31 cellular contexts compared by ENCODE assay signal in the genomic region with DNA sequence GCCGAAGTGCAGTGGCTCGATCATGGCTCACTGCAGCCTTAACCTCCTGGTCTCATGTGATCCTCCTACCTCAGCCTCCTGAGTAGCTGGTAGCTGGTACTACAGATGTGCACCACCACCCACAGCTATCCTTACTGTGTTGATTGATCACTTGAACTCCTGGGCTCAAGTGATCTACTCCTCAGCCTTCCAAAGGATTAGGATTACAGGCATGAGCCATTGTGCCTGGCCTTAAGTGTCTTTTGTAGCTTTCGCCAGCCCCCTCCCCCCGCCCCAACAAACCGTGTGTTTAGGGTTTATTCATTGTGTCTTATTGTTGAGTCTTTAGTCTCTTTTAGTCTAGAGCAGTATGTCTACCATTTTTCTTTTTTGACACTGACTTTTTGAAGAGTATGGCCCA.
"Had no signal": no experiment of that assay in that cellular context is flagged by ENCODE, and none has a peak within 500 bp of the region (broad histone marks: within the 10 kb centered on the region; RNA-seq: fewer than 3 reads in every experiment).

No MANE protein-coding gene starts in this region.

- H3K27me3 ChIP-seq: adrenal gland, body of pancreas, cardiac muscle cell, pancreas, testis, transverse colon had no signal

- H3K4me3 Mint-ChIP-seq: activated CD4-positive, alpha-beta memory T cell treated with anti-CD3 and anti-CD28 coated beads for 36 hours; activated CD4-positive, alpha-beta T cell treated with anti-CD3 and anti-CD28 coated beads, Interleukin-2, amount 10 ng/mL, durations not matched to agents 24 days and 14 days; activated naive CD4-positive, alpha-beta T cell treated with anti-CD3 and anti-CD28 coated beads for 36 hours; activated naive CD8-positive, alpha-beta T cell treated with anti-CD3 and anti-CD28 coated beads for 36 hours; activated T-helper 1 cell treated with anti-CD3 and anti-CD28 coated beads, Interleukin-12 subunit alpha, Interleukin-12 subunit beta, Interleukin-2, Interleukin-4 antibody, amounts not matched to agents 30 ng/mL and 10 ng/mL and 1 ng/mL, durations not matched to agents 14 hours and 24 hours and 36 hours; effector memory CD8-positive, alpha-beta T cell; immature natural killer cell; naive thymus-derived CD4-positive, alpha-beta T cell had no signal

- H3K4me3 ChIP-seq: adrenal gland, body of pancreas, cardiac muscle cell, coronary artery, pancreas, psoas muscle, testis, transverse colon had no signal

- H3K27ac ChIP-seq: adrenal gland, body of pancreas, cardiac muscle cell, coronary artery, pancreas, psoas muscle, testis, transverse colon, VCaP had no signal

- H3K36me3 ChIP-seq: adrenal gland had no signal

- H3K27ac Mint-ChIP-seq: activated CD4-positive, alpha-beta memory T cell treated with anti-CD3 and anti-CD28 coated beads for 36 hours; activated CD4-positive, alpha-beta T cell treated with anti-CD3 and anti-CD28 coated beads, Interleukin-2, amount 10 ng/mL, durations not matched to agents 24 days and 14 days; activated naive CD4-positive, alpha-beta T cell treated with anti-CD3 and anti-CD28 coated beads for 36 hours; activated naive CD8-positive, alpha-beta T cell treated with anti-CD3 and anti-CD28 coated beads for 36 hours; activated T-helper 1 cell treated with anti-CD3 and anti-CD28 coated beads, Interleukin-12 subunit alpha, Interleukin-12 subunit beta, Interleukin-2, Interleukin-4 antibody, amounts not matched to agents 30 ng/mL and 10 ng/mL and 1 ng/mL, durations not matched to agents 14 hours and 24 hours and 36 hours; effector memory CD8-positive, alpha-beta T cell; immature natural killer cell; naive thymus-derived CD4-positive, alpha-beta T cell had no signal

- H3K9me3 ChIP-seq: testis had no signal

- H3K4me1 ChIP-seq: body of pancreas, pancreas, psoas muscle had no signal

- DNase-seq: activated CD4-positive, alpha-beta memory T cell treated with anti-CD3 and anti-CD28 coated beads for 36 hours; activated CD4-positive, alpha-beta T cell treated with anti-CD3 and anti-CD28 coated beads, Interleukin-2, amount 10 ng/mL, durations not matched to agents 24 days and 14 days; activated CD4-positive, CD25-positive, alpha-beta regulatory T cell treated with anti-CD3 and anti-CD28 coated beads, Interleukin-2, amount 50 U/mL, for 72 hours; activated CD8-positive, alpha-beta memory T cell treated with anti-CD3 and anti-CD28 coated beads, Interleukin-2, amount 50 U/mL, for 4 hours; activated effector memory CD4-positive, alpha-beta T cell treated with anti-CD3 and anti-CD28 coated beads, Interleukin-2, amount 50 U/mL, for 16 hours; activated naive CD4-positive, alpha-beta T cell treated with anti-CD3 and anti-CD28 coated beads for 36 hours; activated naive CD8-positive, alpha-beta T cell treated with anti-CD3 and anti-CD28 coated beads for 36 hours; activated T-cell treated with anti-CD3 and anti-CD28 coated beads, Interleukin-2, amount 50 U/mL, for 1 hour; adrenal gland; aorta; body of pancreas; cerebellar nuclear complex; effector memory CD8-positive, alpha-beta T cell; head of caudate nucleus; hypothalamus; immature natural killer cell; kidney; left colon; midbrain; naive thymus-derived CD4-positive, alpha-beta T cell; nucleus accumbens; pancreas; psoas muscle; stimulated activated naive CD4-positive, alpha-beta T cell treated with Interleukin-2 at 50 U/mL for 16 hours; T-helper 9 cell; testis; transverse colon had no signal

- H3K27me3 Mint-ChIP-seq: activated CD4-positive, alpha-beta memory T cell treated with anti-CD3 and anti-CD28 coated beads for 36 hours; activated CD4-positive, alpha-beta T cell treated with anti-CD3 and anti-CD28 coated beads, Interleukin-2, amount 10 ng/mL, durations not matched to agents 24 days and 14 days; activated naive CD8-positive, alpha-beta T cell treated with anti-CD3 and anti-CD28 coated beads for 36 hours; effector memory CD8-positive, alpha-beta T cell; naive thymus-derived CD4-positive, alpha-beta T cell had no signal
